19 cellular contexts compared by ENCODE assay signal in the genomic region with DNA sequence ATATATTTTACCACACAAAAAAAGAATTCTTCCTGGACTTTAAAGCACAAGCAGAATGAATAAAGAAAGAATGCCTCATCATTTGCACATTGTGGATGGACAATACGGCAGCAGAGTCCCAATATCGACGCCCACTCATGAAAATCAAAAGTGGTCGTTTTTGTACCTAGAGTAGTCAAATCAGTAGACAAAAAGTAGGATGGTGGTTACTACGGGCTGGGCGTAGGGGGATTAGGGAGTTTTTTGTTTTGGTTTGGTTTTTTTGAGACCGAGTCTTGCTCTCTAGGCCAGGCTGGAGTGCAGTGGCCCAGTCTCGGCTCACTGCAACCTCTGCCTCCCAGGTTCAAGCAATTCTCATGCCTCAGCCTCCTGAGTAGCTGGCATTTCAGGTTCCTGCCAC.
"Had no signal": no experiment of that assay in that cellular context is flagged by ENCODE, and none has a peak within 500 bp of the region (broad histone marks: within the 10 kb centered on the region; RNA-seq: fewer than 3 reads in every experiment).

No MANE protein-coding gene starts in this region.

- ATAC-seq: gastrocnemius medialis, left lung, sciatic nerve had no signal

- H3K27ac ChIP-seq: esophagus squamous epithelium, gastrocnemius medialis, left lung, testis, WERI-Rb-1 had no signal

- H3K4me3 ChIP-seq: esophagus squamous epithelium, gastrocnemius medialis, left lung, lung, testis had no signal

- H3K9me3 ChIP-seq: esophagus squamous epithelium, gastrocnemius medialis, left lung, testis had no signal

- H3K36me3 ChIP-seq: esophagus squamous epithelium, gastrocnemius medialis, left lung, WERI-Rb-1 had no signal

- H3K27me3 ChIP-seq: esophagus squamous epithelium, gastrocnemius medialis, left lung, testis had no signal

- DNase-seq: activated CD4-positive, alpha-beta T cell treated with anti-CD3 and anti-CD28 coated beads, Interleukin-2, amount 50 U/mL, for 4 hours; activated CD4-positive, CD25-positive, alpha-beta regulatory T cell treated with anti-CD3 and anti-CD28 coated beads, Interleukin-2, amount 50 U/mL, for 72 hours; activated gamma-delta T cell treated with Interleukin-2 at 50 U/mL for 16 hours; cerebellar nuclear complex; cortex of kidney; endodermal cell; esophagus squamous epithelium; gastrocnemius medialis; hippocampal formation; kidney glomerular epithelial cell; left lung; naive B cell; occipital lobe; stimulated activated CD4-positive, alpha-beta T cell treated with anti-CD3 and anti-CD28 coated beads, Interleukin-4, amount 100 ng/mL, for 1 hour; T-helper 1 cell; testis; WERI-Rb-1 had no signal
